In the genomic region with DNA sequence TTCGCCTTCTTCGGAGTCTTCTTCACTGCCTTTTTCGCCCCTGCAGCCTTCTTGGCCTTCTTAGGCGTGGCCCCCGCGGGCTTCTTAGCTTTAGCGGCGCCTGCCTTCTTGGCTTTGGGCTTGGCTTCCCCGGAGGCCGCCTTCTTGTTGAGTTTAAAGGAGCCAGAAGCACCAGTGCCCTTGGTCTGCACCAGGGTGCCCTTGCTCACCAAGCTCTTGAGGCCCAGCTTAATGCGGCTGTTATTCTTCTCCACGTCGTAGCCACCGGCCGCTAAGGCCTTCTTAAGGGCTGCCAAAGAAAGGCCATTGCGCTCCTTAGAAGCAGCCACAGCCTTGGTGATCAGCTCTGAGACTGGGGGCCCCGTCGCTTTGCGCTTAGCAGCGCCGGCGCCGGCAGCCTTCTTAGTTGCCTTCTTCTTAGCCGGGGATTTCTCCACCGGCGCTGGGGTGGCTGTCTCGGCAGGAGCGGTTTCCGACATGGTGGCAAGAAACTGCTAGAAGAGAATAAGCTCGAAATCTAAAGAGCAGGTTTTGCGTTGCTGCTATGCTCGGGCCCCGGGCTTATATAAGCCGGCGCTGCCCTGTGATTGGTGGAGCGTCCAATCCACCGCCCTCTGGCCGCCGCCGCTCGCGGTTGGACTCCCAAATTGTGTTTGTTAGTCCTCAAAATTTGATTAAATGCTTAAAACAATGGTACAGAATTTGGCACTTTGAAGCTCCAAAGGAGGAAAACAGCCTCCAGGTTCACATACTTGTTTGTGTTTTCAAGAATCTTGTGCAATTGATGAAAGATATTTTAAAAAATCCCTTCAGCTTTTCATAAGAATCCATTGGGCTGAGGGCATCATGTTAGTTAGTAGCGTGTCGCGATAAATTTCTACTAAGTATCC, we compare ENCODE assay signal across 8 cellular contexts. TPM values are rescaled to one million over a fixed set of nuclear protein-coding genes. Genes with fewer than 3 reads are reported as not detected.
A peak's percentile ranks its signal among the peaks of the same experiment; 100 is the strongest.
DNase-seq lines count a peak whose midpoint lies in the region; ATAC-seq and TF ChIP-seq lines count a peak whose summit lies in the region.

No MANE protein-coding gene starts in this region.

- DNase-seq in HuH-7.5 (ENCODE audit: low spot score) (peak; percentile 55), Right ventricle myocardium superior (peak; percentile 85), posterior vena cava (ENCODE audit: low spot score) (peak; percentile 88), COLO829 (ENCODE audit: low spot score) (no peak)
- peak; percentile 92 for DNase-seq in activated naive CD4-positive, alpha-beta T cell treated with anti-CD3 and anti-CD28 coated beads for 36 hours

- ATAC-seq in GM18907 (IDR thresholded peaks at IDR 0.05; ENCODE audit: unreplicated experiment) (peak; percentile 28), Right ventricle myocardium superior (ENCODE audit: poor library complexity) (peak; percentile 63)

- peak overlapping the region; percentile 96 for H3K27ac Mint-ChIP-seq in activated naive CD4-positive, alpha-beta T cell treated with anti-CD3 and anti-CD28 coated beads for 36 hours

- peaks cover 8% of the 10 kb centered on the region for H3K27me3 Mint-ChIP-seq in activated naive CD4-positive, alpha-beta T cell treated with anti-CD3 and anti-CD28 coated beads for 36 hours (ENCODE audit: low read depth)

- TF ChIP-seq CTCF in 22Rv1 (IDR thresholded peaks at IDR 0.05) = no peak

- H3K36me3 Mint-ChIP-seq in activated naive CD4-positive, alpha-beta T cell treated with anti-CD3 and anti-CD28 coated beads for 36 hours (ENCODE audit: low read depth) = peaks cover 13% of the 10 kb centered on the region

- H3K27ac ChIP-seq in 22Rv1 = peak overlapping the region; percentile 99

- H3K4me3 Mint-ChIP-seq in activated naive CD4-positive, alpha-beta T cell treated with anti-CD3 and anti-CD28 coated beads for 36 hours = peak overlapping the region; percentile 97

- CTCF ChIA-PET in activated naive CD4-positive, alpha-beta T cell treated with anti-CD3 and anti-CD28 coated beads for 36 hours (lab: Charles Lee) = interaction anchor here (0.9 to 3.9 kb wide), 7 partner anchors 22 to 60 kb away, joined by 3 to 35 read pairs (median 4); a partner anchor contains a TSS

- H3K4me1 Mint-ChIP-seq in activated naive CD4-positive, alpha-beta T cell treated with anti-CD3 and anti-CD28 coated beads for 36 hours (ENCODE audit: low read depth) = peaks cover 36% of the 10 kb centered on the region

- intact Hi-C loops in activated naive CD4-positive, alpha-beta T cell treated with anti-CD3 and anti-CD28 coated beads for 36 hours (cut with micrococcal nuclease) = loop anchor here (1.0 to 5.0 kb wide), 4 partner anchors 26 to 1835 kb away; a partner anchor contains a TSS
- intact Hi-C loops in Right ventricle myocardium superior (cut with DNase I) = no loop called here
- intact Hi-C loops in posterior vena cava (cut with DNase I) = no loop called here

- peak; percentile 89 for TF ChIP-seq POLR2A in Raji (IDR thresholded peaks at IDR 0.05; ENCODE audit: insufficient read depth, low read depth, low read length)

- H3K9me3 Mint-ChIP-seq in activated naive CD4-positive, alpha-beta T cell treated with anti-CD3 and anti-CD28 coated beads for 36 hours = no peaks in the 10 kb centered on the region

RNA-seq across cellular contexts. Expression of a gene that starts 44.9 kb away (rescaled TPM):
- total RNA-seq in activated naive CD4-positive, alpha-beta T cell treated with anti-CD3 and anti-CD28 coated beads for 36 hours = not detected
- not detected for total RNA-seq in Right ventricle myocardium superior
- total RNA-seq in posterior vena cava = not detected
